In the genomic region with DNA sequence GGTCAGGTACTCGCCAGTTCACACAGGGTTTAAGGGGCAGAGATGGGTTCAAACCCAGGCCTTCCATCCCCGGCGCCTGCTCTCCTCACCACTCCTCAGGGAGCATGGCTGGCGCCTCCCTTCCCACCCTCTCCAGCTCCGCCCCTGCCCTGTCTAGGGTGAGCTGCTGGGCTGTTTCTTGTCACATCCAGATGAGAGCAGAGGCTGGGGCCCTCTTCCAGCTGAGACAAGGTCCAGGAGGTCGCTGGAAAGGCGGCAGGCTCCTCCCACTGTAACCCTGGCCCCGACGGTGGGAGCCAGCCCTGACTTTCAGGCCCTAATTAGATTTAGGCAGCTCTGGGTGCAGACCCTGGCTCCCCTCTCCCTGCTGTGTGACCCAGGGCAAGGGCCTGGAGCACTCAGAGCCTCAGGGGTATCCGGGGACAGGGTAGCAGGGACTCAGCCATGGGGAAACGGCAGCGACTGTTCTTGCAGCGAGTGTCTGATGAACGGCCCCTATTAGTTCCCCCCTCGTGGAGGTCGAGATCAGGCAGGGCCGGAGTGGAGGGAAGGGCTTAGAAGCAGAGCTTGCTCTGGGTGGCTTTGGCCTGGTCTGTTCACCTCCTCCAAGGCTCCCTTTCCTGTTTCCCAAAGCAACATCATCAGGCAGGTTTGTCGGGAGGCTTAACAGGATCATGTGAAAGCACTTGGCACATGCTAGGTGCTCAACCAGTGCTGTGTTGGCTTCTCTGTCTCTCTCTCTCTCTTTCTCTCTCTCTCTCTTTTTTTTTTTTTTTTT, we compare ENCODE assay signal across 15 cellular contexts. TPM values are rescaled to one million over a fixed set of nuclear protein-coding genes. Genes with fewer than 3 reads are reported as not detected.
DNase-seq lines count a peak whose midpoint lies in the region; ATAC-seq and TF ChIP-seq lines count a peak whose summit lies in the region.
"Had no signal": no experiment of that assay in that cellular context is flagged by ENCODE, and none has a peak within 500 bp of the region (broad histone marks: within the 10 kb centered on the region; RNA-seq: fewer than 3 reads in every experiment).

No MANE protein-coding gene starts in this region.

- no peaks in the 10 kb centered on the region for H3K36me3 ChIP-seq in SK-N-MC (ENCODE audit: insufficient read depth, low read length)
- no peaks in the 10 kb centered on the region for H3K36me3 ChIP-seq in osteoblast (ENCODE audit: insufficient read depth, low read length)
- no peaks in the 10 kb centered on the region for H3K36me3 ChIP-seq in prostate gland
- H3K36me3 ChIP-seq: pancreas had no signal

- DNase-seq in G401 (ENCODE audit: low spot score) (peak; percentile 17), SK-N-MC (ENCODE audit: low read depth, low spot score) (no peak), left cardiac atrium (no peak), osteoblast (ENCODE audit: insufficient read length, low spot score, missing footprints) (peak; percentile 37), prostate gland (ENCODE audit: low spot score) (no peak)
- DNase-seq: hippocampal formation; MV-4-11; NCI-H446 treated with DMSO at 0.1 percent for 48 hours; pancreas; stimulated activated CD4-positive, alpha-beta T cell treated with anti-CD3 and anti-CD28 coated beads, Interleukin-2, amount 100 ng/mL, for 24 hours had no signal

- no peaks in the 10 kb centered on the region for H3K79me2 ChIP-seq in osteoblast (ENCODE audit: insufficient read depth, low read length)

- H2AFZ ChIP-seq in osteoblast (ENCODE audit: low read length) = no peak overlapping the region

- no peaks in the 10 kb centered on the region for H4K20me1 ChIP-seq in osteoblast (ENCODE audit: insufficient read depth, low read length)

- 0 out of 2 replicates have a peak overlapping the region, but pooled peaks have one; percentile 12 for H3K27ac ChIP-seq in SK-N-MC
- H3K27ac ChIP-seq in osteoblast (ENCODE audit: low read depth, low read length) = no peak overlapping the region
- no peak overlapping the region for H3K27ac ChIP-seq in prostate gland
- H3K27ac ChIP-seq: pancreas had no signal

- intact Hi-C loops in left cardiac atrium (cut with DNase I) (no loop called here), prostate gland (cut with DNase I) (no loop called here)

- H3K4me2 ChIP-seq in osteoblast (ENCODE audit: insufficient read depth, low read length) = no peak overlapping the region

- in situ Hi-C loops in G401 (cut with HindIII; ENCODE audit: low sequenced_read_pairs) = no loop called here

- H3K4me3 ChIP-seq in SK-N-MC = no peak overlapping the region
- no peak overlapping the region for H3K4me3 ChIP-seq in osteoblast (ENCODE audit: insufficient read depth, low read length)
- no peak overlapping the region for H3K4me3 ChIP-seq in prostate gland
- H3K4me3 ChIP-seq: pancreas had no signal

- 79% methylated on average over 18 of the region's 18 CpGs for WGBS in prostate gland

- no peak for TF ChIP-seq POLR2A in prostate gland (IDR thresholded peaks at IDR 0.05)

- H3K4me1 ChIP-seq in osteoblast (ENCODE audit: insufficient read depth, low read length) (peaks cover 22% of the 10 kb centered on the region), prostate gland (replicated peaks) (no peaks in the 10 kb centered on the region)

- TF ChIP-seq CTCF in osteoblast (IDR thresholded peaks at IDR 0.05; ENCODE audit: extremely low read depth, low read depth, low read length) (no peak), prostate gland (IDR thresholded peaks at IDR 0.05) (no peak)

- H3K27me3 ChIP-seq in osteoblast (ENCODE audit: insufficient read depth, low read length) (no peaks in the 10 kb centered on the region), prostate gland (replicated peaks; ENCODE audit: insufficient read depth) (no peaks in the 10 kb centered on the region)
- H3K27me3 ChIP-seq: pancreas had no signal

- H3K9me3 ChIP-seq in SK-N-MC (ENCODE audit: low read depth, low read length) = no peaks in the 10 kb centered on the region
- no peaks in the 10 kb centered on the region for H3K9me3 ChIP-seq in osteoblast (ENCODE audit: low read depth, low read length)
- H3K9me3 ChIP-seq in prostate gland = no peaks in the 10 kb centered on the region
- H3K9me3 ChIP-seq: pancreas had no signal

- peak; percentile 39 to 72 for ATAC-seq in left cardiac atrium
- ATAC-seq in activated CD4-positive, CD25-positive, alpha-beta regulatory T cell treated with anti-CD3 and anti-CD28 coated beads, Interleukin-2, amount 50 U/mL, for 24 hours = no peak
- no peak for ATAC-seq in HG02840 (IDR thresholded peaks at IDR 0.05; ENCODE audit: low FRiP score, unreplicated experiment)
- ATAC-seq in HG03439 (IDR thresholded peaks at IDR 0.05; ENCODE audit: unreplicated experiment) = no peak
- ATAC-seq: HCT116 had no signal

- H3K9ac ChIP-seq in SK-N-MC (ENCODE audit: insufficient read length) = no peak overlapping the region

RNA-seq across cellular contexts. Expression of gene SNAI1, which starts 33.4 kb away (rescaled TPM):
- total RNA-seq in G401 (2014; rRNA removed; shearing (Covaris generic)) = 2.9 and 7.5 TPM in 2 replicates
- total RNA-seq in left cardiac atrium = 1 to 10 TPM; 2.7 to 8.5 TPM
- total RNA-seq in osteoblast = 1.8 and 2.1 TPM in 2 replicates
- total RNA-seq in prostate gland = 1 to 10 TPM; 1.0 to 7.4 TPM
- total RNA-seq: bronchial epithelial cell had no signal

Comparison
In these comparisons a context has a peak if more than half of its experiments do, and no peak if none do; other contexts are left out.
1. DNase-seq: peak in G401 (single experiment) and osteoblast (single experiment); none in SK-N-MC (single experiment), left cardiac atrium (single experiment) and prostate gland (single experiment).
2. ATAC-seq: peak in left cardiac atrium (2 of 2); none in activated CD4-positive, CD25-positive, alpha-beta regulatory T cell treated with anti-CD3 and anti-CD28 coated beads, Interleukin-2, amount 50 U/mL, for 24 hours (0 of 2), HG02840 (single experiment) and HG03439 (single experiment).